In genomic region chr11:111792314-111792713, GRCh38 we compare ENCODE assay signal across 30 cellular contexts.
"Had no signal": no experiment of that assay in that cellular context is flagged by ENCODE, and none has a peak within 500 bp of the region (broad histone marks: within the 10 kb centered on the region; RNA-seq: fewer than 3 reads in every experiment).

No MANE protein-coding gene starts in this region.

- FAIRE-seq: colon, keratinocyte had no signal

- H3K27ac ChIP-seq: breast epithelium, esophagus muscularis mucosa, gastrocnemius medialis, hepatocyte, parathyroid adenoma, right atrium auricular region, testis, uterus, WERI-Rb-1 had no signal

- ATAC-seq: gastrocnemius medialis; left colon; naive thymus-derived CD4-positive, alpha-beta T cell; psoas muscle; stimulated activated naive CD8-positive, alpha-beta T cell treated with anti-CD3 and anti-CD28 coated beads, Interleukin-15, Interleukin-2, amounts not matched to agents 100 U/mL and 50 U/mL, for 24 hours had no signal

- H2AFZ ChIP-seq: hepatocyte, parathyroid adenoma had no signal

- H3K4me3 ChIP-seq: breast epithelium, esophagus muscularis mucosa, gastrocnemius medialis, hepatocyte, psoas muscle, right atrium auricular region, testis, uterus had no signal

- H3K4me1 ChIP-seq: breast epithelium, testis, uterus had no signal

- H3K36me3 ChIP-seq: breast epithelium, gastrocnemius medialis, right atrium auricular region, uterus had no signal

- H3K4me2 ChIP-seq: hepatocyte had no signal

- H3K9me3 ChIP-seq: breast epithelium, esophagus muscularis mucosa, gastrocnemius medialis, psoas muscle, right atrium auricular region, testis, uterus had no signal

- H3K9ac ChIP-seq: parathyroid adenoma had no signal

- DNase-seq: activated CD4-positive, alpha-beta memory T cell treated with anti-CD3 and anti-CD28 coated beads for 36 hours; activated CD4-positive, alpha-beta T cell treated with anti-CD3 and anti-CD28 coated beads, Interleukin-2, amount 10 ng/mL, durations not matched to agents 24 days and 14 days; activated CD4-positive, CD25-positive, alpha-beta regulatory T cell treated with anti-CD3 and anti-CD28 coated beads, Interleukin-2, amount 50 U/mL, for 72 hours; activated CD8-positive, alpha-beta memory T cell treated with anti-CD3 and anti-CD28 coated beads, Interleukin-2, amount 50 U/mL, for 4 hours; activated gamma-delta T cell; activated naive CD4-positive, alpha-beta T cell treated with anti-CD3 and anti-CD28 coated beads, Interleukin-2, amount 10 ng/mL, durations not matched to agents 7 days and 5 days; activated naive CD8-positive, alpha-beta T cell treated with anti-CD3 and anti-CD28 coated beads, Interleukin-2, amount 10 ng/mL, durations not matched to agents 7 days and 5 days; activated T-cell treated with anti-CD3 and anti-CD28 coated beads, Interleukin-2, amount 50 U/mL, for 1 hour; amniotic stem cell; central memory CD4-positive, alpha-beta T cell; dermis blood vessel endothelial cell; effector CD4-positive, alpha-beta T cell; gastrocnemius medialis; left colon; midbrain; naive thymus-derived CD4-positive, alpha-beta T cell; psoas muscle; stimulated activated CD4-positive, alpha-beta T cell treated with anti-CD3 and anti-CD28 coated beads, Interleukin-2, amount 100 ng/mL, for 48 hours; stimulated activated naive CD8-positive, alpha-beta T cell treated with anti-CD3 and anti-CD28 coated beads, Interleukin-15, Interleukin-2, amounts not matched to agents 100 U/mL and 50 U/mL, for 24 hours; T-helper 9 cell; testis; uterus; WERI-Rb-1 had no signal

- H3K27me3 ChIP-seq: breast epithelium, esophagus muscularis mucosa, gastrocnemius medialis, hepatocyte, right atrium auricular region, testis, uterus had no signal
